ENCODE assay signal across 23 cellular contexts in the genomic region with DNA sequence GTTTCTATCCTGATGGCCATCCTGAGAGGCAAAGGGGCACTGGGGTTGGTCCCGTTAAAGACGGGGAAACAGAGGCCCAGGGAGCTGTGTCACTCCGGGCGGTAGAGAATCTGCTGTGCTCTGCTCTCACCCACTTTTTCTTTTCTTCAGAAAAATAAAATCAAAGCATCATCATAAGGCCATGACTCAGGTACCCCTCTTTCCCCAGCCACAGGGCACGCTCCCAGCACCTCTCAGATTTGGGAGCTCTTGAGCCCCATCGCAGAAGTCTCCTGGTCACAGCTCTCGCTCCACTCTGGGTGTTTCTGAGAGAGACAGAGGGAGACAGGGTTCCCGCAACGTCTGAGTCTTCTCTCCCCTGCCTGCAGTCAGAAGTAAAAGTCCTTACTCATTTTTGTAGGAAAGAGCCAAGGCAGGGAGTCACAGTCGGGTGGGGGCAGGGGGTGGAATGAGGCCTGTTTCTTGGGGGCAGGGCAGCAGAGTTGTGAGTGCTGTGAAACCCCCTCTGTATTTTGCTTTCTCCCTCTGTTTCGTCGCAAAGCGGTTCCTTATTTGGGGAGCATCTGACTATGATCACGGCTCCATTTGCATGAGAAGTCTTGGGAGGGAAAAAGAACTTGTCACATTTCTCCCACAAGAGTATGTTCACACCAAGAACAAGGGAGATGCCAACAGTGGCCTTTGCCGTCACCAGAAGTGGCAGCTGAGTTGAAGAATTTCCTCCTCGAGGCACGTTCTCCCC.
DNase-seq lines count a peak whose midpoint lies in the region; ATAC-seq and TF ChIP-seq lines count a peak whose summit lies in the region.
"Had no signal": no experiment of that assay in that cellular context is flagged by ENCODE, and none has a peak within 500 bp of the region (broad histone marks: within the 10 kb centered on the region; RNA-seq: fewer than 3 reads in every experiment).

No MANE protein-coding gene starts in this region.

- no peak for ATAC-seq in activated T-cell treated with anti-CD3 and anti-CD28 coated beads, Interleukin-2, amount 50 U/mL, for 72 hours (replicated peaks in 1 of 2)
- ATAC-seq in GM18861 (IDR thresholded peaks at IDR 0.05; ENCODE audit: unreplicated experiment) = no peak
- ATAC-seq: PC-3 had no signal

- H3K4me1 ChIP-seq in tibial artery = peaks cover 0 to 7% (median 5%) of the 10 kb centered on the region in 4 donors
- H3K4me1 ChIP-seq: parathyroid adenoma had no signal

- H3K36me3 Mint-ChIP-seq in activated T-cell treated with anti-CD3 and anti-CD28 coated beads, Interleukin-2, amount 50 U/mL, for 72 hours (ENCODE audit: insufficient read depth in 2 of 2) = no peaks in the 10 kb centered on the region

- peak; percentile 9 to 12 for DNase-seq in activated T-cell treated with anti-CD3 and anti-CD28 coated beads, Interleukin-2, amount 50 U/mL, for 48 hours
- DNase-seq in activated T-cell treated with anti-CD3 and anti-CD28 coated beads, Interleukin-2, amount 50 U/mL, for 72 hours = no peak
- DNase-seq in ecto neural progenitor cell (ENCODE audit: low spot score) = peak; percentile 42
- peak; percentile 67 for DNase-seq in mesenteric fat pad (ENCODE audit: low spot score)
- peak; percentile 10 to 43 for DNase-seq in tibial artery
- DNase-seq in NCI-H774 (lab: John Stamatoyannopoulos, UW) = no peak
- no peak for DNase-seq in OCI-M1 (lab: John Stamatoyannopoulos, UW)
- DNase-seq: activated gamma-delta T cell; GDM1; HFFc6; MM.1S; NCI-H1436 treated with DMSO at 0.1 percent for 48 hours; NCI-H2171; NCI-H69; PC-3; stimulated activated CD4-positive, alpha-beta T cell treated with anti-CD3 and anti-CD28 coated beads, Interleukin-4, amount 100 ng/mL, for 24 hours; T-helper 2 cell; WERI-Rb-1 had no signal

- no peaks in the 10 kb centered on the region for H3K36me3 ChIP-seq in tibial artery
- H3K36me3 ChIP-seq: cardiac muscle cell, SJSA1, WERI-Rb-1 had no signal

- TF ChIP-seq CTCF in tibial artery (IDR thresholded peaks at IDR 0.05) = no peak

- no peak overlapping the region for H3K27ac Mint-ChIP-seq in activated T-cell treated with anti-CD3 and anti-CD28 coated beads, Interleukin-2, amount 50 U/mL, for 72 hours
- H3K27ac Mint-ChIP-seq: HFFc6 had no signal

- H3K27me3 ChIP-seq in tibial artery = peaks cover 0 to 4% of the 10 kb centered on the region in 2 donors
- H3K27me3 ChIP-seq: cardiac muscle cell, SJSA1 had no signal

- no peaks in the 10 kb centered on the region for H3K9me3 ChIP-seq in tibial artery
- H3K9me3 ChIP-seq: SJSA1 had no signal

- no peak overlapping the region for H3K27ac ChIP-seq in tibial artery
- H3K27ac ChIP-seq: C4-2B, cardiac muscle cell, parathyroid adenoma, SJSA1, WERI-Rb-1 had no signal

- H3K4me3 Mint-ChIP-seq in activated T-cell treated with anti-CD3 and anti-CD28 coated beads, Interleukin-2, amount 50 U/mL, for 72 hours = no peak overlapping the region
- H3K4me3 Mint-ChIP-seq: HFFc6 had no signal

- intact Hi-C loops in tibial artery (cut with DNase I; ENCODE audit: low total_unique reads) = no loop called here

- no peaks in the 10 kb centered on the region for H3K27me3 Mint-ChIP-seq in activated T-cell treated with anti-CD3 and anti-CD28 coated beads, Interleukin-2, amount 50 U/mL, for 72 hours (ENCODE audit: low read depth)

- no peaks in the 10 kb centered on the region for H3K9me3 Mint-ChIP-seq in activated T-cell treated with anti-CD3 and anti-CD28 coated beads, Interleukin-2, amount 50 U/mL, for 72 hours

- peaks cover 17% of the 10 kb centered on the region for H3K4me1 Mint-ChIP-seq in activated T-cell treated with anti-CD3 and anti-CD28 coated beads, Interleukin-2, amount 50 U/mL, for 72 hours (ENCODE audit: low read depth)

- no peak overlapping the region for H3K4me3 ChIP-seq in tibial artery
- H3K4me3 ChIP-seq: cardiac muscle cell, SJSA1 had no signal

Comparison
In these comparisons a context has a peak if more than half of its experiments do, and no peak if none do; other contexts are left out.
1. DNase-seq: peak in activated T-cell treated with anti-CD3 and anti-CD28 coated beads, Interleukin-2, amount 50 U/mL, for 48 hours (2 of 2), ecto neural progenitor cell (single experiment), mesenteric fat pad (single experiment) and tibial artery (2 of 2); none in activated T-cell treated with anti-CD3 and anti-CD28 coated beads, Interleukin-2, amount 50 U/mL, for 72 hours (0 of 2), NCI-H774 (single experiment) and OCI-M1 (single experiment).